9 cellular contexts compared by ENCODE assay signal in the genomic region with DNA sequence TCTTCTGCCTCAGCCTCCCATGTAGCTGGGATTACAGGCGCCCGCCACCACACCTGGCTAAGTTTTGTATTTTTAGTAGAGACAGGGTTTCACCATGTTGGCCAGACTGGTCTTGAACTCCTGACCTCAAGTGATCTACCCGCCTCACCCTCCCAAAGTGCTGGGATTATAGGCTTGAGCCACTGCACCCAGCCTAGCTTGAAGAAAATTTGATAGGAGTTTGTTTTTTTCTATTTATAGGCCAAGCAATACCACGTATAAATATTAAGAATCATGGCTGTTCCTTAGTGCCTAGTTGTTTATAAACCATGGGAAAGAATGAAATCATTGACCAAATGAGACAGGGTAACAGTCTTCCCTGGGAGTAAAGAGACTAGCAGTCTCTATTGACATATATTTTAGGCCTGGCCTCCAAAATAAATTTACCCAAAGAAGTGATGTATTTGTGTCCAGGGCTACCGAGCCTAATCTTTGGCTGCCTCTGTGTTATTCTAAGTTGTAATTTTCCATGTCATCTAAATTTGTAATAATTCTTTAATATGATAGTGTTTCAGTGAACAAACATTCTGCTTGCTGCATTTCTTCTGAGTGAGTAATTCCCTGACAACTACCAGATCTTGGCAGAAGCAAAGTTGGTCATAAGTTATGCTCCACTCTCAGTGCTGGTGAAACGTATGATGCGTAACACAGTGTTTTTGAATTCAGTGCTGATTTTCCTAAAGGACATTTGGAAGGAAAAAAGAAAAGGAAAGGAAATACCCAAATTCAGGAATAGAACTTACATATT. TPM values are rescaled to one million over a fixed set of nuclear protein-coding genes. Genes with fewer than 3 reads are reported as not detected.
DNase-seq lines count a peak whose midpoint lies in the region; ATAC-seq and TF ChIP-seq lines count a peak whose summit lies in the region.
"Had no signal": no experiment of that assay in that cellular context is flagged by ENCODE, and none has a peak within 500 bp of the region (broad histone marks: within the 10 kb centered on the region; RNA-seq: fewer than 3 reads in every experiment).

No MANE protein-coding gene starts in this region.

- TF ChIP-seq CTCF in retinal pigment epithelial cell (conservative IDR thresholded peaks at IDR 0.05; ENCODE audit: low read depth, low read length), result no peak

- DNase-seq in EL (peak; percentile 92), Right ventricle myocardium superior (no peak), retinal pigment epithelial cell (ENCODE audit: low read depth) (peak; percentile 95), NCI-H748 (lab: John Stamatoyannopoulos, UW; ENCODE audit: unreplicated experiment) (no peak), NCI-H1417 treated with DMSO at 0.1 percent for 48 hours (lab: John Stamatoyannopoulos, UW) (no peak)
- DNase-seq: activated naive CD8-positive, alpha-beta T cell treated with anti-CD3 and anti-CD28 coated beads, Interleukin-2, amount 50 U/mL, for 24 hours had no signal

- intact Hi-C loops in Right ventricle myocardium superior (cut with DNase I), result no loop called here

- H3K4me3 ChIP-seq in retinal pigment epithelial cell (ENCODE audit: low read length), result no peak overlapping the region

- H3K27ac ChIP-seq in angular gyrus (ENCODE audit: low read depth, low read length), result peak overlapping the region; percentile 19

- peak; percentile 95 for ATAC-seq in Right ventricle myocardium superior (ENCODE audit: poor library complexity)
- ATAC-seq in HG03045 (IDR thresholded peaks at IDR 0.05; ENCODE audit: unreplicated experiment), result no peak
- ATAC-seq in GM18498 (IDR thresholded peaks at IDR 0.05; ENCODE audit: unreplicated experiment), result no peak
- ATAC-seq: activated naive CD8-positive, alpha-beta T cell treated with anti-CD3 and anti-CD28 coated beads, Interleukin-2, amount 50 U/mL, for 24 hours had no signal

RNA-seq across cellular contexts. Expression of gene PKD2, which starts 10.3 kb away (rescaled TPM):
- 11.6 TPM for total RNA-seq in Right ventricle myocardium superior

RNA-seq across cellular contexts. Expression of gene SPP1, which starts 42.2 kb away (rescaled TPM):
- 5.6 TPM for total RNA-seq in Right ventricle myocardium superior

Comparison
In these comparisons a context has a peak if more than half of its experiments do, and no peak if none do; other contexts are left out.
1. DNase-seq: peak in EL (single experiment) and retinal pigment epithelial cell (single experiment); none in Right ventricle myocardium superior (single experiment), NCI-H748 (single experiment) and NCI-H1417 treated with DMSO at 0.1 percent for 48 hours (single experiment).